ENCODE assay signal across 8 cellular contexts in genomic region chr12:113462117-113462774, GRCh38. TPM values are rescaled to one million over a fixed set of nuclear protein-coding genes. Genes with fewer than 3 reads are reported as not detected.
A peak's percentile ranks its signal among the peaks of the same experiment; 100 is the strongest.
DNase-seq lines count a peak whose midpoint lies in the region; ATAC-seq, FAIRE-seq and TF ChIP-seq lines count a peak whose summit lies in the region.

No MANE protein-coding gene starts in this region.

- H4K20me1 ChIP-seq in keratinocyte (ENCODE audit: control insufficient read depth, extremely low read depth, insufficient read depth, low read length) = peaks cover 3% of the 10 kb centered on the region

- H3K79me2 ChIP-seq in keratinocyte (ENCODE audit: control insufficient read depth, insufficient read depth, low read length) = no peaks in the 10 kb centered on the region

- H3K27ac ChIP-seq in WERI-Rb-1 (no peak overlapping the region), breast epithelium (no peak overlapping the region), keratinocyte (ENCODE audit: control insufficient read depth, insufficient read depth, low read length) (no peak overlapping the region)

- TF ChIP-seq POLR2A in breast epithelium (IDR thresholded peaks at IDR 0.05) = no peak

- TF ChIP-seq CTCF in WERI-Rb-1 (IDR thresholded peaks at IDR 0.05; ENCODE audit: low read depth, low read length) = peak; percentile 99
- peak; percentile 43 to 65 (median 63) for TF ChIP-seq CTCF in breast epithelium (IDR thresholded peaks at IDR 0.05)
- TF ChIP-seq CTCF in keratinocyte (optimal IDR thresholded peaks at IDR 0.05 in 1 of 3, IDR thresholded peaks at IDR 0.05 in 1 of 3, conservative IDR thresholded peaks at IDR 0.05 in 1 of 3; ENCODE audit: extremely low read depth in 1 of 3, insufficient read depth in 2 of 3, low read length in 3 of 3) = peak; percentile 85 to 99 (median 88)

- peak overlapping the region; percentile 43 for H2AFZ ChIP-seq in keratinocyte (ENCODE audit: control insufficient read depth, low read length)

- H3K4me1 ChIP-seq in breast epithelium (peaks cover 13 to 25% of the 10 kb centered on the region in 2 donors), keratinocyte (ENCODE audit: control insufficient read depth, extremely low read depth, insufficient read depth, low read length) (peaks cover 8% of the 10 kb centered on the region)

- peak; percentile 6 for DNase-seq in NK-92 treated with Interleukin-12 subunit alpha and Interleukin-12 subunit beta, amount 100 ng/mL, for 24 hours (lab: John Stamatoyannopoulos, UW)
- DNase-seq in NK-92 (lab: John Stamatoyannopoulos, UW; ENCODE audit: unreplicated experiment) = no peak
- DNase-seq in NCI-H2107 (lab: John Stamatoyannopoulos, UW) = peak; percentile 13
- DNase-seq in WERI-Rb-1 = peak; percentile 90
- peak; percentile 55 to 77 for DNase-seq in breast epithelium (ENCODE audit: low spot score in 2 of 2)
- DNase-seq in keratinocyte (ENCODE audit: low read depth, low spot score) = peak; percentile 5
- peak; percentile 44 to 60 (median 52) for DNase-seq in stimulated activated CD4-positive, alpha-beta T cell treated with anti-CD3 and anti-CD28 coated beads, Interleukin-1b, Interleukin-23, amount 100 ng/mL, for 24 hours (ENCODE audit: low read depth in 4 of 4, low spot score in 1 of 4)

- no peaks in the 10 kb centered on the region for H3K9me1 ChIP-seq in keratinocyte (ENCODE audit: control insufficient read depth, extremely low read depth, insufficient read depth, low read length)

- H3K4me3 ChIP-seq in WERI-Rb-1 (ENCODE audit: low read depth, low read length) (peak overlapping the region; percentile 46), breast epithelium (peak overlapping the region in 2 of 3 donors; percentile 33 to 62), keratinocyte (ENCODE audit: control insufficient read depth in 2 of 3, extremely low read depth in 1 of 3, insufficient read depth in 2 of 3, low read depth in 1 of 3, low read length in 3 of 3) (peak overlapping the region in 1 of 3 experiments; percentile 47)

- H3K9me3 ChIP-seq in WERI-Rb-1 (ENCODE audit: severe bottlenecking) (peaks cover 4% of the 10 kb centered on the region), breast epithelium (no peaks in the 10 kb centered on the region), keratinocyte (ENCODE audit: control insufficient read depth, low read depth, low read length) (no peaks in the 10 kb centered on the region)

- intact Hi-C loops in breast epithelium (cut with DNase I; ENCODE audit: low total_unique reads) = no loop called here

- dilution Hi-C loops in keratinocyte (cut with MboI; ENCODE audit: extremely low pct_ligation_motif_present, low sequenced_read_pairs) = no loop called here

- no peak for FAIRE-seq in keratinocyte (lab: Jason Lieb, UNC)

- H3K9ac ChIP-seq in keratinocyte (ENCODE audit: control insufficient read depth, extremely low read depth, insufficient read depth, low read length) = no peak overlapping the region

- H3K36me3 ChIP-seq in WERI-Rb-1 = no peaks in the 10 kb centered on the region
- no peaks in the 10 kb centered on the region for H3K36me3 ChIP-seq in breast epithelium
- H3K36me3 ChIP-seq in keratinocyte (ENCODE audit: control insufficient read depth in 2 of 2, extremely low read depth in 1 of 2, insufficient read depth in 2 of 2, low read length in 2 of 2) = no peaks in the 10 kb centered on the region

- peaks cover 32% of the 10 kb centered on the region for H3K27me3 ChIP-seq in WERI-Rb-1 (ENCODE audit: insufficient read depth, low read depth, severe bottlenecking)
- H3K27me3 ChIP-seq in breast epithelium = peaks cover 17 to 72% of the 10 kb centered on the region in 2 donors
- peaks cover 62% of the 10 kb centered on the region for H3K27me3 ChIP-seq in keratinocyte (ENCODE audit: control insufficient read depth, extremely low read depth, insufficient read depth, low read length)

- peak overlapping the region; percentile 73 for H3K4me2 ChIP-seq in keratinocyte (ENCODE audit: control insufficient read depth, extremely low read depth, insufficient read depth, low read depth, low read length)

- ATAC-seq in HG02798 (IDR thresholded peaks at IDR 0.05; ENCODE audit: poor library complexity, unreplicated experiment) = no peak

RNA-seq across cellular contexts. Expression of gene LHX5, which starts 9.4 kb away (rescaled TPM):
- not detected for total RNA-seq in breast epithelium
- 0.04 to 0.10 TPM (median 0.06 TPM) in 3 replicates for polyA plus RNA-seq in keratinocyte
- 0.20 TPM for polyA plus RNA-seq in keratinocyte (2011; ENCODE audit: low read depth)
- polyA plus RNA-seq in keratinocyte (2011; cell fraction: cytosol; rRNA removed) = 0.12 and 0.16 TPM in 2 replicates
- polyA plus RNA-seq in keratinocyte (2011; cell fraction: nucleus; rRNA removed) = 0.11 and 0.28 TPM in 2 replicates
- polyA plus RNA-seq in keratinocyte (2012; ENCODE audit: low replicate concordance) = 0.19 and 0.35 TPM in 2 replicates
- not detected in 3 replicates for polyA minus RNA-seq in keratinocyte
- polyA minus RNA-seq in keratinocyte (2011; cell fraction: cytosol; rRNA and poly(A)+ RNA removed) = not detected
- 0.16 TPM in 1 of 2 replicates, not detected in the other for polyA minus RNA-seq in keratinocyte (2011; cell fraction: nucleus; rRNA and poly(A)+ RNA removed)

RNA-seq across cellular contexts. Expression of gene SDSL, which starts 40.1 kb away (rescaled TPM):
- 1 to 10 TPM; 4.6 to 4.9 (median 4.8) TPM for total RNA-seq in breast epithelium
- polyA plus RNA-seq in keratinocyte = 1.4 to 4.7 TPM (median 1.9 TPM) in 3 replicates
- 1.2 TPM for polyA plus RNA-seq in keratinocyte (2011; ENCODE audit: low read depth)
- 2.7 and 4.8 TPM in 2 replicates for polyA plus RNA-seq in keratinocyte (2011; cell fraction: cytosol; rRNA removed)
- 3.7 TPM in 2 replicates for polyA plus RNA-seq in keratinocyte (2011; cell fraction: nucleus; rRNA removed)
- polyA plus RNA-seq in keratinocyte (2012; ENCODE audit: low replicate concordance) = 1.3 and 2.0 TPM in 2 replicates
- polyA minus RNA-seq in keratinocyte = 0.77 to 2.5 TPM in 2 of 3 replicates, not detected in the other
- 2.9 TPM for polyA minus RNA-seq in keratinocyte (2011; cell fraction: cytosol; rRNA and poly(A)+ RNA removed)
- polyA minus RNA-seq in keratinocyte (2011; cell fraction: nucleus; rRNA and poly(A)+ RNA removed) = 1.2 and 1.6 TPM in 2 replicates

RNA-seq across cellular contexts. Expression of gene SDS, which starts 58.6 kb away (rescaled TPM):
- 10 to 100 TPM in 1 of 3 donors, under 1 TPM in 2; 0.66 to 12.0 (median 0.80) TPM for total RNA-seq in breast epithelium
- not detected in 3 replicates for polyA plus RNA-seq in keratinocyte
- not detected for polyA plus RNA-seq in keratinocyte (2011; ENCODE audit: low read depth)
- polyA plus RNA-seq in keratinocyte (2011; cell fraction: cytosol; rRNA removed) = not detected in 2 replicates
- not detected in 2 replicates for polyA plus RNA-seq in keratinocyte (2011; cell fraction: nucleus; rRNA removed)
- 0.11 TPM in 1 of 2 replicates, not detected in the other for polyA plus RNA-seq in keratinocyte (2012; ENCODE audit: low replicate concordance)
- polyA minus RNA-seq in keratinocyte = not detected in 3 replicates
- polyA minus RNA-seq in keratinocyte (2011; cell fraction: cytosol; rRNA and poly(A)+ RNA removed) = not detected
- not detected in 2 replicates for polyA minus RNA-seq in keratinocyte (2011; cell fraction: nucleus; rRNA and poly(A)+ RNA removed)
